Comparison of ENCODE assay signal across 8 cellular contexts in genomic region chr7:130940907-130941306, GRCh38.
DNase-seq lines count a peak whose midpoint lies in the region; ATAC-seq and TF ChIP-seq lines count a peak whose summit lies in the region.

No MANE protein-coding gene starts in this region.

- TF ChIP-seq CTCF in BJ (IDR thresholded peaks at IDR 0.05; ENCODE audit: insufficient read depth, low read depth, low read length) (no peak), coronary artery (IDR thresholded peaks at IDR 0.05) (no peak), endothelial cell (IDR thresholded peaks at IDR 0.05; ENCODE audit: unreplicated experiment) (no peak)

- H3K36me3 ChIP-seq in BJ (ENCODE audit: control insufficient read depth, insufficient read depth, low read length): 0 out of 2 replicates have a peak, but pooled peaks cover 2% of the 10 kb centered on the region

- ATAC-seq in natural killer cell treated with Interleukin-12 subunit alpha and Interleukin-12 subunit beta and Interleukin-15 and Interleukin-18, amount 100 ng/mL, for 72 hours: no peak

- H3K27me3 Mint-ChIP-seq in natural killer cell treated with Interleukin-12 subunit alpha and Interleukin-12 subunit beta and Interleukin-15 and Interleukin-18, amount 100 ng/mL, for 72 hours: no peaks in the 10 kb centered on the region
- H3K27me3 Mint-ChIP-seq in endothelial cell (ENCODE audit: unreplicated experiment): peaks cover 4% of the 10 kb centered on the region

- H3K36me3 Mint-ChIP-seq in natural killer cell treated with Interleukin-12 subunit alpha and Interleukin-12 subunit beta and Interleukin-15 and Interleukin-18, amount 100 ng/mL, for 72 hours: peaks cover 71% of the 10 kb centered on the region
- H3K36me3 Mint-ChIP-seq in endothelial cell (ENCODE audit: low read depth, unreplicated experiment): no peaks in the 10 kb centered on the region

- CTCF ChIA-PET in BJ (lab: Yijun Ruan, JAX): interaction anchor here (1.1 to 1.5 kb wide), 2 partner anchors 16 to 18 kb away, joined by 3 to 4 read pairs; no protein-coding TSS in a partner anchor

- peak overlapping the region; percentile 82 to 90 for H3K27ac Mint-ChIP-seq in natural killer cell treated with Interleukin-12 subunit alpha and Interleukin-12 subunit beta and Interleukin-15 and Interleukin-18, amount 100 ng/mL, for 72 hours
- H3K27ac Mint-ChIP-seq in endothelial cell (ENCODE audit: unreplicated experiment): no peak overlapping the region

- H3K27ac ChIP-seq in coronary artery: peak overlapping the region; percentile 34 to 61

- peak overlapping the region; percentile 84 for H3K4me3 Mint-ChIP-seq in natural killer cell treated with Interleukin-12 subunit alpha and Interleukin-12 subunit beta and Interleukin-15 and Interleukin-18, amount 100 ng/mL, for 72 hours
- no peak overlapping the region for H3K4me3 Mint-ChIP-seq in endothelial cell (ENCODE audit: unreplicated experiment)

- no peaks in the 10 kb centered on the region for H3K9me3 Mint-ChIP-seq in natural killer cell treated with Interleukin-12 subunit alpha and Interleukin-12 subunit beta and Interleukin-15 and Interleukin-18, amount 100 ng/mL, for 72 hours
- H3K9me3 Mint-ChIP-seq in endothelial cell (ENCODE audit: unreplicated experiment): no peaks in the 10 kb centered on the region

- no peaks in the 10 kb centered on the region for H3K27me3 ChIP-seq in BJ (ENCODE audit: control insufficient read depth, insufficient read depth, low read length)

- no peak for DNase-seq in BJ (ENCODE audit: low read depth)
- peak; percentile 62 for DNase-seq in NCI-H526 treated with DMSO at 0.1 percent for 48 hours (lab: John Stamatoyannopoulos, UW)
- no peak for DNase-seq in coronary artery (ENCODE audit: low spot score)
- no peak for DNase-seq in natural killer cell treated with Interleukin-12 subunit alpha and Interleukin-12 subunit beta and Interleukin-15 and Interleukin-18, amount 100 ng/mL, for 72 hours (ENCODE audit: low spot score)
- no peak for DNase-seq in hypothalamus (lab: John Stamatoyannopoulos, UW)
- DNase-seq in nucleus accumbens (lab: John Stamatoyannopoulos, UW): no peak
- no peak for DNase-seq in endothelial cell (ENCODE audit: low spot score)
- no peak for DNase-seq in NCI-H1694 treated with DMSO at 0.1 percent for 48 hours (lab: John Stamatoyannopoulos, UW)

- peak overlapping the region; percentile 16; the same call in 1 of the 2 replicates for H3K4me3 ChIP-seq in BJ (ENCODE audit: low read depth, low read length)
- H3K4me3 ChIP-seq in coronary artery: peak overlapping the region; percentile 60

- peaks cover 76 to 90% of the 10 kb centered on the region in 2 donors for H3K4me1 Mint-ChIP-seq in natural killer cell treated with Interleukin-12 subunit alpha and Interleukin-12 subunit beta and Interleukin-15 and Interleukin-18, amount 100 ng/mL, for 72 hours (ENCODE audit: low read depth in 2 of 2)
- no peaks in the 10 kb centered on the region for H3K4me1 Mint-ChIP-seq in endothelial cell (ENCODE audit: unreplicated experiment)

- POLR2A ChIA-PET in BJ (lab: Charles Lee): no interaction called here
